ENCODE assay signal across 6 cellular contexts in genomic region chr19:18278521-18279265, GRCh38. TPM values are rescaled to one million over a fixed set of nuclear protein-coding genes. Genes with fewer than 3 reads are reported as not detected.
DNase-seq lines count a peak whose midpoint lies in the region; ATAC-seq, FAIRE-seq and TF ChIP-seq lines count a peak whose summit lies in the region.

No MANE protein-coding gene starts in this region.

- no peaks in the 10 kb centered on the region for H3K27me3 Mint-ChIP-seq in activated T-cell treated with anti-CD3 and anti-CD28 coated beads, Interleukin-2, amount 50 U/mL, for 72 hours (ENCODE audit: low read depth)

- TF ChIP-seq CTCF in HEK293 (tag by site-specific recombination; IDR thresholded peaks at IDR 0.05) (peak; percentile 61), HepG2 (CRISPR knock-in tag; IDR thresholded peaks at IDR 0.05) (peak; percentile 54)

- TF ChIP-seq RAD21 in HepG2 (CRISPR knock-in tag; IDR thresholded peaks at IDR 0.05), result no peak

- H3K36me3 ChIP-seq in HEK293 (ENCODE audit: control insufficient read depth in 2 of 2, insufficient read depth in 1 of 2, low read length in 2 of 2) (peaks cover 3 to 12% of the 10 kb centered on the region in 2 experiments; a peak in 2 of 3 replicates), HepG2 (replicated peaks in 1 of 2; ENCODE audit: control insufficient read depth in 1 of 2, insufficient read depth in 2 of 2, low read length in 2 of 2) (peaks cover 2 to 10% of the 10 kb centered on the region in 2 experiments; a peak in 4 of 5 replicates)

- H2AFZ ChIP-seq in HepG2 (ENCODE audit: low read length), result no peak overlapping the region

- H3K27ac ChIP-seq in HEK293 (ENCODE audit: extremely low read depth, low read depth, low read length) (no peak overlapping the region), HepG2 (ENCODE audit: extremely low read length, insufficient read depth, low read length) (peak overlapping the region; percentile 94)

- POLR2A ChIA-PET in HEK293 (lab: Yijun Ruan, JAX) (interaction anchor here (0.6 to 6.7 kb wide), 22 partner anchors 10 to 513 kb away, joined by 3 to 184 read pairs (median 6); partner anchors contain the start of genes LSM4, MPV17L2, PGPEP1 and SSBP4), HepG2 (lab: Yijun Ruan, JAX) (interaction anchor here (0.6 to 7.1 kb wide), 14 partner anchors 13 to 141 kb away, joined by 3 to 278 read pairs (median 27); partner anchors contain the start of genes GDF15, LSM4, PGPEP1 and RAB3A)

- ATAC-seq in activated T-cell treated with anti-CD3 and anti-CD28 coated beads, Interleukin-2, amount 50 U/mL, for 72 hours (replicated peaks in 1 of 2), result no peak
- ATAC-seq in HepG2, result no peak
- no peak for ATAC-seq in HG02571 (IDR thresholded peaks at IDR 0.05; ENCODE audit: unreplicated experiment)
- no peak for ATAC-seq in HG03432 (IDR thresholded peaks at IDR 0.05; ENCODE audit: unreplicated experiment)
- ATAC-seq in GM21723 (IDR thresholded peaks at IDR 0.05; ENCODE audit: unreplicated experiment), result no peak

- intact Hi-C loops in HepG2 (cut with micrococcal nuclease; ENCODE audit: unreplicated experiment), result loop anchor here (1.0 to 5.0 kb wide), 2 partner anchors 45 to 134 kb away; partner anchors contain the start of gene LSM4

- peak; percentile 50 to 68 for DNase-seq in activated T-cell treated with anti-CD3 and anti-CD28 coated beads, Interleukin-2, amount 50 U/mL, for 72 hours
- no peak for DNase-seq in HepG2 (ENCODE audit: low spot score)

- H4K20me1 ChIP-seq in HepG2 (ENCODE audit: insufficient read depth, low read length), result peaks cover 34% of the 10 kb centered on the region

- no peaks in the 10 kb centered on the region for H3K9me3 ChIP-seq in HEK293 (ENCODE audit: control insufficient read depth, insufficient read depth, low read depth, low read length)
- no peaks in the 10 kb centered on the region for H3K9me3 ChIP-seq in HepG2 (ENCODE audit: low read length)

- no peaks in the 10 kb centered on the region for H3K9me3 Mint-ChIP-seq in activated T-cell treated with anti-CD3 and anti-CD28 coated beads, Interleukin-2, amount 50 U/mL, for 72 hours

- H3K4me2 ChIP-seq in HepG2 (ENCODE audit: low read depth, low read length), result peak overlapping the region; percentile 91

- peak; percentile 12 to 32; a peak in 1 of 4 replicates for TF ChIP-seq POLR2A in HepG2 (IDR thresholded peaks at IDR 0.05; ENCODE audit: insufficient read depth in 1 of 2, low read depth in 2 of 2, low read length in 2 of 2)

- no peaks in the 10 kb centered on the region; a peak in 1 of 5 replicates for H3K27me3 ChIP-seq in HepG2 (ENCODE audit: control insufficient read depth in 1 of 2, insufficient read depth in 2 of 2, low read length in 2 of 2)

- peaks cover 58% of the 10 kb centered on the region for H3K4me1 Mint-ChIP-seq in activated T-cell treated with anti-CD3 and anti-CD28 coated beads, Interleukin-2, amount 50 U/mL, for 72 hours (ENCODE audit: low read depth)

- H3K4me3 ChIP-seq in HEK293 (ENCODE audit: low read depth, low read length) (peak overlapping the region; percentile 88), HepG2 (replicated peaks in 1 of 3; ENCODE audit: insufficient read depth in 1 of 3, low read depth in 2 of 3, low read length in 3 of 3) (peak overlapping the region; percentile 74 to 100 (median 84))

- peak overlapping the region; percentile 89 for H3K27ac Mint-ChIP-seq in activated T-cell treated with anti-CD3 and anti-CD28 coated beads, Interleukin-2, amount 50 U/mL, for 72 hours

- H3K4me3 Mint-ChIP-seq in activated T-cell treated with anti-CD3 and anti-CD28 coated beads, Interleukin-2, amount 50 U/mL, for 72 hours, result peak overlapping the region; percentile 97 to 99

- in situ Hi-C loops in HepG2 (cut with HindIII; ENCODE audit: extremely low pct_ligation_motif_present, low pct_unique_long_range_greater_than_20kb), result loop anchor here (5.0 to 10.0 kb wide), 2 partner anchors 44 to 136 kb away; partner anchors contain the start of genes LSM4 and SSBP4

- 68% methylated on average over 8 of the region's 10 CpGs for WGBS in HepG2 (ENCODE audit: low lambda C conversion rate)

- H3K36me3 Mint-ChIP-seq in activated T-cell treated with anti-CD3 and anti-CD28 coated beads, Interleukin-2, amount 50 U/mL, for 72 hours (ENCODE audit: insufficient read depth in 2 of 2), result peaks cover 15 to 22% of the 10 kb centered on the region in 2 donors

- TF ChIP-seq EP300 in HepG2 (IDR thresholded peaks at IDR 0.05; ENCODE audit: low read depth in 2 of 2, low read length in 2 of 2) (no peak; a peak in 1 of 4 replicates), HepG2 (CRISPR knock-in tag; IDR thresholded peaks at IDR 0.05; ENCODE audit: borderline replicate concordance) (no peak)

- H3K79me2 ChIP-seq in HepG2 (ENCODE audit: insufficient read depth, low read length), result peaks cover 26% of the 10 kb centered on the region

- no peak for FAIRE-seq in HepG2 (lab: Jason Lieb, UNC)

- H3K9ac ChIP-seq in HepG2 (ENCODE audit: insufficient read depth, low read depth, low read length), result peak overlapping the region; percentile 100

- CTCF ChIA-PET in HEK293 (lab: Yijun Ruan, JAX) (interaction anchor here (0.5 to 6.0 kb wide), 52 partner anchors 9 to 1120 kb away, joined by 3 to 195 read pairs (median 5); partner anchors contain the start of genes GDF15 and LSM4), HepG2 (lab: Yijun Ruan, JAX; ENCODE audit: low intra/inter-chr PET ratio, low total read pairs) (interaction anchor here (1.4 to 3.6 kb wide), 4 partner anchors 44 to 107 kb away, joined by 3 to 50 read pairs (median 7); partner anchors contain the start of genes GDF15 and LSM4)

- H3K4me1 ChIP-seq in HEK293 (ENCODE audit: control insufficient read depth, insufficient read depth, low read length) (no peaks in the 10 kb centered on the region), HepG2 (ENCODE audit: insufficient read depth, low read length) (peaks cover 71% of the 10 kb centered on the region)

- BruUV-seq in HepG2 (replicated peaks; lab: Mats Ljungman, UMichigan), result no TSS peak

RNA-seq across cellular contexts. Expression of gene JUND, which starts 2.7 kb away (rescaled TPM):
- total RNA-seq in activated T-cell treated with anti-CD3 and anti-CD28 coated beads, Interleukin-2, amount 50 U/mL, for 72 hours, result 100 to 1,000 TPM; 197 to 235 TPM
- total RNA-seq in HepG2 (2016; rRNA removed; fragmentation: Illumina TruSeq; extraction: Trizol), result 31.8 and 41.2 TPM in 2 replicates
- 36.4 and 41.0 TPM in 2 replicates for total RNA-seq in HepG2 (2016; cell fraction: cytosol; rRNA removed; fragmentation: Illumina TruSeq; extraction: Trizol; ENCODE audit: low read depth)
- total RNA-seq in HepG2 (2016; cell fraction: insoluble cytoplasmic fraction; rRNA removed; fragmentation: Illumina TruSeq; extraction: Trizol), result 30.0 and 40.6 TPM in 2 replicates
- 68.5 and 98.0 TPM in 2 replicates for total RNA-seq in HepG2 (2016; cell fraction: membrane; rRNA removed; fragmentation: Illumina TruSeq; extraction: Trizol)
- 23.4 and 45.2 TPM in 2 replicates for total RNA-seq in HepG2 (2016; cell fraction: nucleus; rRNA removed; fragmentation: Illumina TruSeq; extraction: Trizol)
- 59.8 and 124 TPM in 2 replicates for polyA plus RNA-seq in HepG2 (2011; rRNA removed)
- polyA plus RNA-seq in HepG2 (2011; cell fraction: cytosol; rRNA removed), result 93.9 and 178 TPM in 2 replicates
- polyA plus RNA-seq in HepG2 (2011; cell fraction: nucleus; rRNA removed), result 129 and 136 TPM in 2 replicates
- 44.0 and 66.6 TPM in 2 replicates for polyA plus RNA-seq in HepG2 (2012)
- 85.1 and 91.8 TPM in 2 replicates for polyA plus RNA-seq in HepG2 (2016; cell fraction: cytosol; fragmentation: Illumina TruSeq; extraction: Trizol; ENCODE audit: low read depth)
- polyA plus RNA-seq in HepG2 (2016; cell fraction: insoluble cytoplasmic fraction; fragmentation: Illumina TruSeq; extraction: Trizol; ENCODE audit: low read depth), result 74.4 and 76.0 TPM in 2 replicates
- polyA plus RNA-seq in HepG2 (2016; cell fraction: membrane; fragmentation: Illumina TruSeq; extraction: Trizol; ENCODE audit: low read depth), result 131 and 149 TPM in 2 replicates
- polyA plus RNA-seq in HepG2 (2016; cell fraction: nucleus; fragmentation: Illumina TruSeq; extraction: Trizol; ENCODE audit: insufficient read depth, low read depth), result 77.1 and 84.7 TPM in 2 replicates
- 49.7 and 194 TPM in 2 replicates for polyA minus RNA-seq in HepG2 (2011; rRNA and poly(A)+ RNA removed; ENCODE audit: low replicate concordance)
- 164 and 168 TPM in 2 replicates for polyA minus RNA-seq in HepG2 (2011; cell fraction: cytosol; rRNA and poly(A)+ RNA removed)
- 60.5 and 91.9 TPM in 2 replicates for polyA minus RNA-seq in HepG2 (2011; cell fraction: nucleus; rRNA and poly(A)+ RNA removed)

RNA-seq across cellular contexts. Expression of gene IQCN, which starts 4.4 kb away (rescaled TPM):
- total RNA-seq in activated T-cell treated with anti-CD3 and anti-CD28 coated beads, Interleukin-2, amount 50 U/mL, for 72 hours, result 1 to 10 TPM; 2.2 to 2.8 TPM
- total RNA-seq in HepG2 (2016; rRNA removed; fragmentation: Illumina TruSeq; extraction: Trizol), result 0.04 and 0.07 TPM in 2 replicates
- not detected in 2 replicates for total RNA-seq in HepG2 (2016; cell fraction: cytosol; rRNA removed; fragmentation: Illumina TruSeq; extraction: Trizol; ENCODE audit: low read depth)
- 0.04 TPM in 1 of 2 replicates, not detected in the other for total RNA-seq in HepG2 (2016; cell fraction: insoluble cytoplasmic fraction; rRNA removed; fragmentation: Illumina TruSeq; extraction: Trizol)
- total RNA-seq in HepG2 (2016; cell fraction: membrane; rRNA removed; fragmentation: Illumina TruSeq; extraction: Trizol), result not detected in 2 replicates
- 0.13 TPM in 1 of 2 replicates, not detected in the other for total RNA-seq in HepG2 (2016; cell fraction: nucleus; rRNA removed; fragmentation: Illumina TruSeq; extraction: Trizol)
- 0.14 and 0.18 TPM in 2 replicates for polyA plus RNA-seq in HepG2 (2011; rRNA removed)
- polyA plus RNA-seq in HepG2 (2011; cell fraction: cytosol; rRNA removed), result 0.03 and 0.04 TPM in 2 replicates
- 1.3 and 1.5 TPM in 2 replicates for polyA plus RNA-seq in HepG2 (2011; cell fraction: nucleus; rRNA removed)
- 0.13 TPM in 2 replicates for polyA plus RNA-seq in HepG2 (2012)
- not detected in 2 replicates for polyA plus RNA-seq in HepG2 (2016; cell fraction: cytosol; fragmentation: Illumina TruSeq; extraction: Trizol; ENCODE audit: low read depth)
- not detected in 2 replicates for polyA plus RNA-seq in HepG2 (2016; cell fraction: insoluble cytoplasmic fraction; fragmentation: Illumina TruSeq; extraction: Trizol; ENCODE audit: low read depth)
- polyA plus RNA-seq in HepG2 (2016; cell fraction: membrane; fragmentation: Illumina TruSeq; extraction: Trizol; ENCODE audit: low read depth), result not detected in 2 replicates
- 0.25 and 0.49 TPM in 2 replicates for polyA plus RNA-seq in HepG2 (2016; cell fraction: nucleus; fragmentation: Illumina TruSeq; extraction: Trizol; ENCODE audit: insufficient read depth, low read depth)
- polyA minus RNA-seq in HepG2 (2011; rRNA and poly(A)+ RNA removed; ENCODE audit: low replicate concordance), result 0.26 and 0.91 TPM in 2 replicates
- polyA minus RNA-seq in HepG2 (2011; cell fraction: cytosol; rRNA and poly(A)+ RNA removed), result 0.53 TPM in 1 of 2 replicates, not detected in the other
- 0.52 and 0.62 TPM in 2 replicates for polyA minus RNA-seq in HepG2 (2011; cell fraction: nucleus; rRNA and poly(A)+ RNA removed)

RNA-seq across cellular contexts. Expression of gene LSM4, which starts 44.2 kb away (rescaled TPM):
- total RNA-seq in activated T-cell treated with anti-CD3 and anti-CD28 coated beads, Interleukin-2, amount 50 U/mL, for 72 hours, result 100 to 1,000 TPM; 178 to 250 TPM
- 166 and 188 TPM in 2 replicates for total RNA-seq in HepG2 (2016; rRNA removed; fragmentation: Illumina TruSeq; extraction: Trizol)
- 129 and 159 TPM in 2 replicates for total RNA-seq in HepG2 (2016; cell fraction: cytosol; rRNA removed; fragmentation: Illumina TruSeq; extraction: Trizol; ENCODE audit: low read depth)
- total RNA-seq in HepG2 (2016; cell fraction: insoluble cytoplasmic fraction; rRNA removed; fragmentation: Illumina TruSeq; extraction: Trizol), result 185 and 208 TPM in 2 replicates
- 248 and 299 TPM in 2 replicates for total RNA-seq in HepG2 (2016; cell fraction: membrane; rRNA removed; fragmentation: Illumina TruSeq; extraction: Trizol)
- total RNA-seq in HepG2 (2016; cell fraction: nucleus; rRNA removed; fragmentation: Illumina TruSeq; extraction: Trizol), result 62.8 and 69.8 TPM in 2 replicates
- 65.8 and 66.8 TPM in 2 replicates for polyA plus RNA-seq in HepG2 (2011; rRNA removed)
- 97.1 and 133 TPM in 2 replicates for polyA plus RNA-seq in HepG2 (2011; cell fraction: cytosol; rRNA removed)
- polyA plus RNA-seq in HepG2 (2011; cell fraction: nucleus; rRNA removed), result 51.8 and 54.0 TPM in 2 replicates
- polyA plus RNA-seq in HepG2 (2012), result 62.7 and 78.9 TPM in 2 replicates
- 166 and 238 TPM in 2 replicates for polyA plus RNA-seq in HepG2 (2016; cell fraction: cytosol; fragmentation: Illumina TruSeq; extraction: Trizol; ENCODE audit: low read depth)
- polyA plus RNA-seq in HepG2 (2016; cell fraction: insoluble cytoplasmic fraction; fragmentation: Illumina TruSeq; extraction: Trizol; ENCODE audit: low read depth), result 205 and 220 TPM in 2 replicates
- polyA plus RNA-seq in HepG2 (2016; cell fraction: membrane; fragmentation: Illumina TruSeq; extraction: Trizol; ENCODE audit: low read depth), result 217 and 267 TPM in 2 replicates
- polyA plus RNA-seq in HepG2 (2016; cell fraction: nucleus; fragmentation: Illumina TruSeq; extraction: Trizol; ENCODE audit: insufficient read depth, low read depth), result 105 and 120 TPM in 2 replicates
- polyA minus RNA-seq in HepG2 (2011; rRNA and poly(A)+ RNA removed; ENCODE audit: low replicate concordance), result 40.8 and 88.8 TPM in 2 replicates
- polyA minus RNA-seq in HepG2 (2011; cell fraction: cytosol; rRNA and poly(A)+ RNA removed), result 24.9 and 32.6 TPM in 2 replicates
- 13.4 and 14.2 TPM in 2 replicates for polyA minus RNA-seq in HepG2 (2011; cell fraction: nucleus; rRNA and poly(A)+ RNA removed)

RNA-seq across cellular contexts. Expression of gene PDE4C, which starts 52.5 kb away (rescaled TPM):
- under 1 TPM in 1 of 2 donors, not detected in 1; 0.10 TPM for total RNA-seq in activated T-cell treated with anti-CD3 and anti-CD28 coated beads, Interleukin-2, amount 50 U/mL, for 72 hours
- 0.90 and 1.4 TPM in 2 replicates for total RNA-seq in HepG2 (2016; rRNA removed; fragmentation: Illumina TruSeq; extraction: Trizol)
- total RNA-seq in HepG2 (2016; cell fraction: cytosol; rRNA removed; fragmentation: Illumina TruSeq; extraction: Trizol; ENCODE audit: low read depth), result 0.30 and 0.44 TPM in 2 replicates
- 0.49 and 1.5 TPM in 2 replicates for total RNA-seq in HepG2 (2016; cell fraction: insoluble cytoplasmic fraction; rRNA removed; fragmentation: Illumina TruSeq; extraction: Trizol)
- 0.07 and 0.37 TPM in 2 replicates for total RNA-seq in HepG2 (2016; cell fraction: membrane; rRNA removed; fragmentation: Illumina TruSeq; extraction: Trizol)
- total RNA-seq in HepG2 (2016; cell fraction: nucleus; rRNA removed; fragmentation: Illumina TruSeq; extraction: Trizol), result 1.7 and 2.4 TPM in 2 replicates
- polyA plus RNA-seq in HepG2 (2011; rRNA removed), result 14.0 and 17.9 TPM in 2 replicates
- polyA plus RNA-seq in HepG2 (2011; cell fraction: cytosol; rRNA removed), result 3.4 and 4.6 TPM in 2 replicates
- 128 and 158 TPM in 2 replicates for polyA plus RNA-seq in HepG2 (2011; cell fraction: nucleus; rRNA removed)
- polyA plus RNA-seq in HepG2 (2012), result 2.2 and 3.2 TPM in 2 replicates
- polyA plus RNA-seq in HepG2 (2016; cell fraction: cytosol; fragmentation: Illumina TruSeq; extraction: Trizol; ENCODE audit: low read depth), result not detected in 2 replicates
- polyA plus RNA-seq in HepG2 (2016; cell fraction: insoluble cytoplasmic fraction; fragmentation: Illumina TruSeq; extraction: Trizol; ENCODE audit: low read depth), result 0.33 and 0.37 TPM in 2 replicates
- not detected in 2 replicates for polyA plus RNA-seq in HepG2 (2016; cell fraction: membrane; fragmentation: Illumina TruSeq; extraction: Trizol; ENCODE audit: low read depth)
- 10.9 and 11.5 TPM in 2 replicates for polyA plus RNA-seq in HepG2 (2016; cell fraction: nucleus; fragmentation: Illumina TruSeq; extraction: Trizol; ENCODE audit: insufficient read depth, low read depth)
- 0.56 and 12.3 TPM in 2 replicates for polyA minus RNA-seq in HepG2 (2011; rRNA and poly(A)+ RNA removed; ENCODE audit: low replicate concordance)
- 1.5 and 3.1 TPM in 2 replicates for polyA minus RNA-seq in HepG2 (2011; cell fraction: cytosol; rRNA and poly(A)+ RNA removed)
- 30.4 and 31.1 TPM in 2 replicates for polyA minus RNA-seq in HepG2 (2011; cell fraction: nucleus; rRNA and poly(A)+ RNA removed)

Comparison
In these comparisons a context has a peak if more than half of its experiments do, and no peak if none do; other contexts are left out.
1. Of the 63 proteins assayed by ChIP-seq in both HepG2 and HEK293: peak only in HepG2: REPIN1, ZNF350, ZNF510 and ZNF629; only in HEK293: PATZ1, ZBTB8A, ZNF280D and ZNF580; in both: CTCF and ZNF768; in neither: 53.